Comparison of ENCODE assay signal across 8 cellular contexts in genomic region chr1:155093938-155094621, GRCh38. TPM values are rescaled to one million over a fixed set of nuclear protein-coding genes. Genes with fewer than 3 reads are reported as not detected.
DNase-seq lines count a peak whose midpoint lies in the region; ATAC-seq and TF ChIP-seq lines count a peak whose summit lies in the region.

No MANE protein-coding gene starts in this region.

- POLR2A ChIA-PET in HEK293 (lab: Yijun Ruan, JAX), result interaction anchor here (0.6 to 1.9 kb wide), 2 partner anchors 43 to 73 kb away, joined by 3 to 7 read pairs; no protein-coding TSS in a partner anchor
- POLR2A ChIA-PET in CD8-positive, alpha-beta memory T cell (lab: Charles Lee), result no interaction called here

- DNase-seq in Ammon's horn (ENCODE audit: low spot score) (peak; percentile 78), NT2/D1 (ENCODE audit: low read depth, low spot score) (no peak), colonic mucosa (peak; percentile 49), mesothelial cell of epicardium (ENCODE audit: low spot score in 2 of 2, unreplicated experiment in 2 of 2) (peak; percentile 59 to 74)
- DNase-seq in CD8-positive, alpha-beta memory T cell, result no peak
- DNase-seq in activated T-cell treated with anti-CD3 and anti-CD28 coated beads, Interleukin-2, amount 50 U/mL, for 1 hour, result no peak

- H3K27me3 Mint-ChIP-seq in mesothelial cell of epicardium (ENCODE audit: low read depth), result peaks cover 1% of the 10 kb centered on the region
- H3K27me3 Mint-ChIP-seq in CD8-positive, alpha-beta memory T cell, result peaks cover 4 to 13% of the 10 kb centered on the region in 2 donors

- H3K9ac ChIP-seq in NT2/D1 (ENCODE audit: insufficient read length, low read depth) (peak overlapping the region; percentile 37), colonic mucosa (ENCODE audit: low read depth in 2 of 2, low read length in 2 of 2) (peak overlapping the region in 1 of 2 donors; percentile 21)

- CTCF ChIA-PET in HEK293 (lab: Yijun Ruan, JAX), result interaction anchor here (0.6 to 13.8 kb wide), 4 partner anchors 9 to 472 kb away, joined by 3 to 439 read pairs (median 3); partner anchors contain the start of genes KRTCAP2 and TRIM46
- CTCF ChIA-PET in CD8-positive, alpha-beta memory T cell (lab: Charles Lee), result interaction anchor here (2.5 to 6.8 kb wide), 3 partner anchors 9 to 77 kb away, joined by 9 to 177 read pairs (median 13); partner anchors contain the start of genes KRTCAP2 and TRIM46

- H3K4me3 ChIP-seq in HEK293 (ENCODE audit: low read depth, low read length) (no peak overlapping the region), NT2/D1 (ENCODE audit: insufficient read length, low read depth) (no peak overlapping the region), colonic mucosa (no peak overlapping the region)
- H3K4me3 ChIP-seq in CD8-positive, alpha-beta memory T cell (ENCODE audit: low read length), result no peak overlapping the region

- no peak overlapping the region for H3K4me3 Mint-ChIP-seq in mesothelial cell of epicardium
- no peak overlapping the region for H3K4me3 Mint-ChIP-seq in CD8-positive, alpha-beta memory T cell

- H3K36me3 Mint-ChIP-seq in mesothelial cell of epicardium, result no peaks in the 10 kb centered on the region
- no peaks in the 10 kb centered on the region for H3K36me3 Mint-ChIP-seq in CD8-positive, alpha-beta memory T cell

- H3K9me3 ChIP-seq in HEK293 (ENCODE audit: control insufficient read depth, insufficient read depth, low read depth, low read length), result no peaks in the 10 kb centered on the region
- H3K9me3 ChIP-seq in NT2/D1 (ENCODE audit: insufficient read depth, low read length), result no peaks in the 10 kb centered on the region
- no peaks in the 10 kb centered on the region for H3K9me3 ChIP-seq in colonic mucosa
- H3K9me3 ChIP-seq in CD8-positive, alpha-beta memory T cell (ENCODE audit: low read length), result no peaks in the 10 kb centered on the region

- H3K4me1 ChIP-seq in HEK293 (ENCODE audit: control insufficient read depth, insufficient read depth, low read length) (peaks cover 4% of the 10 kb centered on the region; the same call in 1 of the 2 replicates), NT2/D1 (ENCODE audit: insufficient read depth, insufficient read length) (peaks cover 22% of the 10 kb centered on the region), colonic mucosa (peaks cover 6% of the 10 kb centered on the region)
- H3K4me1 ChIP-seq in CD8-positive, alpha-beta memory T cell (ENCODE audit: insufficient read depth, low read length), result peaks cover 7% of the 10 kb centered on the region

- ATAC-seq in GM19035 (IDR thresholded peaks at IDR 0.05; ENCODE audit: unreplicated experiment), result no peak

- H3K9me3 Mint-ChIP-seq in mesothelial cell of epicardium, result no peaks in the 10 kb centered on the region
- H3K9me3 Mint-ChIP-seq in CD8-positive, alpha-beta memory T cell, result peaks cover 0 to 3% (median 0%) of the 10 kb centered on the region in 5 donors

- H3K4me1 Mint-ChIP-seq in mesothelial cell of epicardium, result peaks cover 33% of the 10 kb centered on the region
- H3K4me1 Mint-ChIP-seq in CD8-positive, alpha-beta memory T cell, result peaks cover 4 to 5% (median 4%) of the 10 kb centered on the region in 3 donors

- H3K27me3 ChIP-seq in NT2/D1 (ENCODE audit: insufficient read depth, insufficient read length) (peaks cover 9% of the 10 kb centered on the region), colonic mucosa (no peaks in the 10 kb centered on the region)
- H3K27me3 ChIP-seq in CD8-positive, alpha-beta memory T cell (ENCODE audit: insufficient read depth, low read length, poor library complexity, severe bottlenecking), result no peaks in the 10 kb centered on the region

- no peaks in the 10 kb centered on the region for H3K36me3 ChIP-seq in HEK293 (ENCODE audit: control insufficient read depth in 2 of 2, insufficient read depth in 1 of 2, low read length in 2 of 2)
- no peaks in the 10 kb centered on the region for H3K36me3 ChIP-seq in NT2/D1 (ENCODE audit: insufficient read depth, insufficient read length, low read length)
- no peaks in the 10 kb centered on the region for H3K36me3 ChIP-seq in colonic mucosa
- H3K36me3 ChIP-seq in CD8-positive, alpha-beta memory T cell (ENCODE audit: insufficient read depth, low read length), result no peaks in the 10 kb centered on the region

- H3K27ac Mint-ChIP-seq in mesothelial cell of epicardium, result peak overlapping the region; percentile 93
- no peak overlapping the region for H3K27ac Mint-ChIP-seq in CD8-positive, alpha-beta memory T cell

- peak; percentile 88 for TF ChIP-seq CTCF in HEK293 (tag by site-specific recombination; IDR thresholded peaks at IDR 0.05)
- TF ChIP-seq CTCF in colonic mucosa (IDR thresholded peaks at IDR 0.05), result no peak
- TF ChIP-seq CTCF in mesothelial cell of epicardium (IDR thresholded peaks at IDR 0.05; ENCODE audit: unreplicated experiment), result peak; percentile 18

- H3K27ac ChIP-seq in HEK293 (ENCODE audit: extremely low read depth, low read depth, low read length), result peak overlapping the region; percentile 7; the same call in 1 of the 2 replicates
- no peak overlapping the region for H3K27ac ChIP-seq in colonic mucosa
- H3K27ac ChIP-seq in CD8-positive, alpha-beta memory T cell (ENCODE audit: low read depth, low read length), result no peak overlapping the region

- intact Hi-C loops in colonic mucosa (cut with DNase I), result no loop called here

TF ChIP-seq in HEK293, 187 proteins besides CTCF, POLR2A, EP300 and RAD21 (continues in another document):
- TF ChIP-seq ZBTB17 (tag by site-specific recombination; IDR thresholded peaks at IDR 0.05) (peak; percentile 88), ZNF354C (tag by site-specific recombination; IDR thresholded peaks at IDR 0.05; ENCODE audit: borderline replicate concordance, low read depth) (no peak), GLIS1 (tag by site-specific recombination; IDR thresholded peaks at IDR 0.05) (peak; percentile 56; the same call in 1 of the 2 replicates), ZNF692 (tag by site-specific recombination; IDR thresholded peaks at IDR 0.05) (peak; percentile 19; the same call in 1 of the 2 replicates), ZSCAN16 (tag by site-specific recombination; IDR thresholded peaks at IDR 0.05) (no peak), ZBTB8A (tag by site-specific recombination; IDR thresholded peaks at IDR 0.05) (peak; percentile 63), ZNF426 (tag by site-specific recombination; IDR thresholded peaks at IDR 0.05) (no peak), BCL11A (tag by site-specific recombination; IDR thresholded peaks at IDR 0.05; ENCODE audit: low read depth) (no peak), KLF16 (tag by site-specific recombination; IDR thresholded peaks at IDR 0.05) (peak; percentile 54; the same call in 1 of the 2 replicates), HOXC10 (CRISPR knock-in tag; IDR thresholded peaks at IDR 0.05) (no peak), ZFP69B (tag by site-specific recombination; IDR thresholded peaks at IDR 0.05) (0 out of 2 replicates have a peak, but pooled peaks have one; percentile 32), ZNF302 (tag by site-specific recombination; IDR thresholded peaks at IDR 0.05; ENCODE audit: low read depth) (no peak), ZNF335 (tag by site-specific recombination; conservative IDR thresholded peaks at IDR 0.05) (peak; percentile 32)

RNA-seq across cellular contexts. Expression of gene EFNA3, which starts 15.4 kb away (rescaled TPM):
- total RNA-seq in colonic mucosa, result 10 to 100 TPM; 12.7 to 21.4 TPM
- 14.6 to 17.8 TPM (median 15.4 TPM) in 3 replicates for total RNA-seq in mesothelial cell of epicardium
- total RNA-seq in CD8-positive, alpha-beta memory T cell, result 1 to 10 TPM in 1 of 2 experiments, under 1 TPM in 1; 0.94 to 1.4 TPM
- polyA plus RNA-seq in CD8-positive, alpha-beta memory T cell, result 1.0 TPM

RNA-seq across cellular contexts. Expression of gene EFNA4, which starts 30.5 kb away (rescaled TPM):
- 10 to 100 TPM; 26.1 to 27.2 TPM for total RNA-seq in colonic mucosa
- total RNA-seq in mesothelial cell of epicardium, result 30.8 to 31.2 TPM (median 30.9 TPM) in 3 replicates
- 1 to 10 TPM; 3.4 to 3.7 TPM for total RNA-seq in CD8-positive, alpha-beta memory T cell
- 3.0 TPM for polyA plus RNA-seq in CD8-positive, alpha-beta memory T cell

RNA-seq across cellular contexts. Expression of gene EFNA1, which starts 33.6 kb away (rescaled TPM):
- total RNA-seq in colonic mucosa, result 100 to 1,000 TPM in 1 of 2 donors, 10 to 100 TPM in 1; 61.3 to 125 TPM
- total RNA-seq in mesothelial cell of epicardium, result 92.4 to 94.8 TPM (median 93.1 TPM) in 3 replicates
- total RNA-seq in CD8-positive, alpha-beta memory T cell, result under 1 TPM; 0.16 to 0.31 TPM
- 1.3 TPM for polyA plus RNA-seq in CD8-positive, alpha-beta memory T cell

RNA-seq across cellular contexts. Expression of gene SLC50A1, which starts 41.6 kb away (rescaled TPM):
- 100 to 1,000 TPM; 102 to 130 TPM for total RNA-seq in colonic mucosa
- 25.6 to 33.5 TPM (median 25.9 TPM) in 3 replicates for total RNA-seq in mesothelial cell of epicardium
- 10 to 100 TPM; 43.4 to 47.2 TPM for total RNA-seq in CD8-positive, alpha-beta memory T cell
- polyA plus RNA-seq in CD8-positive, alpha-beta memory T cell, result 49.5 TPM

RNA-seq across cellular contexts. Expression of gene ADAM15, which starts 43.0 kb away (rescaled TPM):
- 100 to 1,000 TPM; 101 to 228 TPM for total RNA-seq in colonic mucosa
- total RNA-seq in mesothelial cell of epicardium, result 32.7 to 36.1 TPM (median 36.1 TPM) in 3 replicates
- 10 to 100 TPM; 34.5 to 36.9 TPM for total RNA-seq in CD8-positive, alpha-beta memory T cell
- polyA plus RNA-seq in CD8-positive, alpha-beta memory T cell, result 15.3 TPM

Comparison
In these comparisons a context has a peak if more than half of its experiments do, and no peak if none do; other contexts are left out.
1. DNase-seq: peak in Ammon's horn (single experiment), colonic mucosa (single experiment) and mesothelial cell of epicardium (2 of 2); none in NT2/D1 (single experiment), CD8-positive, alpha-beta memory T cell (0 of 5) and activated T-cell treated with anti-CD3 and anti-CD28 coated beads, Interleukin-2, amount 50 U/mL, for 1 hour (single experiment).
2. RNA of gene EFNA1, which starts 33.6 kb away (total RNA-seq): 61.3 to 125 TPM in colonic mucosa and 92.4 to 94.8 TPM in mesothelial cell of epicardium; 0.16 to 0.31 TPM in CD8-positive, alpha-beta memory T cell; every median in the first group is over 10 times any median in the second.